11 cellular contexts compared by ENCODE assay signal in the genomic region with DNA sequence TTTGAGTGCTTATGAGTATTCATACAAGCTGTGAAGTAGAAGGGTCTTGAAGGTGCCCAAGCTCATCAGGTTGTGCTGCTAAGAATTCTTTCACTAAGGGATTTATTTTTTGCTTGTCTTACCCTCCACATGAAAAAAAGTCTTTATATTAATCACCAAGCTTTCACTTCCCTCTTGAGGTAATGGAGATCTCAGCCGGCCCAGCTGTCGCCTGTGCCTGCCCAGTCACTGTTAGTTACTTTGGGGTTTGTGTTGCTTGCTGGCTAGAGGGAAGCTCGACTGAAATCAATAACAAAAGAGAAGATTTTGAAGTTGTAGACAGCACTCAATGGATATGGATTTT. TPM values are rescaled to one million over a fixed set of nuclear protein-coding genes. Genes with fewer than 3 reads are reported as not detected.
DNase-seq lines count a peak whose midpoint lies in the region; ATAC-seq and TF ChIP-seq lines count a peak whose summit lies in the region.
"Had no signal": no experiment of that assay in that cellular context is flagged by ENCODE, and none has a peak within 500 bp of the region (broad histone marks: within the 10 kb centered on the region; RNA-seq: fewer than 3 reads in every experiment).

No MANE protein-coding gene starts in this region.

- H3K4me3 ChIP-seq in BLaER1 treated with 17β-estradiol and CSF1 and Interleukin-3, amounts not matched to agents 10 nM and 100 nM = no peak overlapping the region
- H3K4me3 ChIP-seq: psoas muscle had no signal

- H3K4me1 Mint-ChIP-seq in IgD-negative memory B cell = peaks cover 10 to 16% (median 10%) of the 10 kb centered on the region in 3 donors

- POLR2A ChIA-PET in HEK293T (lab: Yijun Ruan, JAX) = no interaction called here

- ATAC-seq in GM19043 (IDR thresholded peaks at IDR 0.05; ENCODE audit: low read depth, unreplicated experiment) (peak; percentile 98), HG02798 (IDR thresholded peaks at IDR 0.05; ENCODE audit: poor library complexity, unreplicated experiment) (peak; percentile 98)
- ATAC-seq: psoas muscle had no signal

- H4K20me1 ChIP-seq in BLaER1 treated with 17β-estradiol and CSF1 and Interleukin-3, amounts not matched to agents 10 nM and 100 nM = no peaks in the 10 kb centered on the region

- no peaks in the 10 kb centered on the region for H3K27me3 ChIP-seq in BLaER1 treated with 17β-estradiol and CSF1 and Interleukin-3, amounts not matched to agents 10 nM and 100 nM

- peaks cover 3% of the 10 kb centered on the region for H3K27me3 Mint-ChIP-seq in IgD-negative memory B cell

- H3K4me3 Mint-ChIP-seq in IgD-negative memory B cell = peak overlapping the region; percentile 36 to 89 (median 81)

- no peaks in the 10 kb centered on the region for H3K36me3 ChIP-seq in BLaER1 treated with 17β-estradiol and CSF1 and Interleukin-3, amounts not matched to agents 10 nM and 100 nM

- H3K4me1 ChIP-seq in BLaER1 treated with 17β-estradiol and CSF1 and Interleukin-3, amounts not matched to agents 10 nM and 100 nM = peaks cover 23 to 31% (median 27%) of the 10 kb centered on the region in 10 experiments
- H3K4me1 ChIP-seq: psoas muscle had no signal

- H3K27ac Mint-ChIP-seq in IgD-negative memory B cell = no peak overlapping the region

- TF ChIP-seq POLR2A in erythroblast (IDR thresholded peaks at IDR 0.05; ENCODE audit: low read length) = no peak

- H3K9ac ChIP-seq in BLaER1 treated with 17β-estradiol and CSF1 and Interleukin-3, amounts not matched to agents 10 nM and 100 nM = peak overlapping the region in 2 of 11 experiments; percentile 19 to 42; a peak in 3 of 22 replicates

- no peaks in the 10 kb centered on the region for H3K9me3 Mint-ChIP-seq in IgD-negative memory B cell

- no peaks in the 10 kb centered on the region for H3K36me3 Mint-ChIP-seq in IgD-negative memory B cell

- peak overlapping the region; percentile 37 to 74 (median 47); a peak in 21 of 22 replicates for H3K4me2 ChIP-seq in BLaER1 treated with 17β-estradiol and CSF1 and Interleukin-3, amounts not matched to agents 10 nM and 100 nM

- 0 out of 22 replicates have a peak, but pooled peaks cover 0 to 2% (median 0%) of the 10 kb centered on the region in 11 experiments for H3K9me3 ChIP-seq in BLaER1 treated with 17β-estradiol and CSF1 and Interleukin-3, amounts not matched to agents 10 nM and 100 nM (replicated peaks in 1 of 11)
- H3K9me3 ChIP-seq: psoas muscle had no signal

- CTCF ChIA-PET in HEK293T (lab: Yijun Ruan, JAX) = no interaction called here

- no peak for DNase-seq in activated gamma-delta T cell treated with Interleukin-2 at 50 U/mL for 16 hours
- no peak for DNase-seq in activated CD4-positive, alpha-beta T cell treated with anti-CD3 and anti-CD28 coated beads for 48 hours
- DNase-seq in erythroblast (lab: John Stamatoyannopoulos, UW) = no peak
- DNase-seq in HEK293T (ENCODE audit: extremely low spot score) = no peak
- DNase-seq: NCI-H1417, psoas muscle, T-helper 2 cell had no signal

- peak overlapping the region in 8 of 11 experiments; percentile 5 to 62 (median 32); a peak in 12 of 22 replicates for H3K27ac ChIP-seq in BLaER1 treated with 17β-estradiol and CSF1 and Interleukin-3, amounts not matched to agents 10 nM and 100 nM
- H3K27ac ChIP-seq: psoas muscle had no signal

TF ChIP-seq in HEK293T, 16 proteins besides CTCF, POLR2A, EP300 and RAD21:
- TF ChIP-seq NFRKB (IDR thresholded peaks at IDR 0.05) = no peak
- TF ChIP-seq ELF4 (IDR thresholded peaks at IDR 0.05) = no peak
- no peak for TF ChIP-seq FOXM1 (IDR thresholded peaks at IDR 0.05; ENCODE audit: borderline replicate concordance)

RNA-seq across cellular contexts. Expression of a gene that starts 21.9 kb away (rescaled TPM):
- polyA plus RNA-seq in IgD-negative memory B cell = not detected
- polyA plus RNA-seq: psoas muscle had no signal
